ENCODE assay signal across 1 cellular context in genomic region chr20:46406200-46406985, GRCh38.
A peak's percentile ranks its signal among the peaks of the same experiment; 100 is the strongest.
TF ChIP-seq lines count a peak whose summit lies in the region.

A gene with protein sequence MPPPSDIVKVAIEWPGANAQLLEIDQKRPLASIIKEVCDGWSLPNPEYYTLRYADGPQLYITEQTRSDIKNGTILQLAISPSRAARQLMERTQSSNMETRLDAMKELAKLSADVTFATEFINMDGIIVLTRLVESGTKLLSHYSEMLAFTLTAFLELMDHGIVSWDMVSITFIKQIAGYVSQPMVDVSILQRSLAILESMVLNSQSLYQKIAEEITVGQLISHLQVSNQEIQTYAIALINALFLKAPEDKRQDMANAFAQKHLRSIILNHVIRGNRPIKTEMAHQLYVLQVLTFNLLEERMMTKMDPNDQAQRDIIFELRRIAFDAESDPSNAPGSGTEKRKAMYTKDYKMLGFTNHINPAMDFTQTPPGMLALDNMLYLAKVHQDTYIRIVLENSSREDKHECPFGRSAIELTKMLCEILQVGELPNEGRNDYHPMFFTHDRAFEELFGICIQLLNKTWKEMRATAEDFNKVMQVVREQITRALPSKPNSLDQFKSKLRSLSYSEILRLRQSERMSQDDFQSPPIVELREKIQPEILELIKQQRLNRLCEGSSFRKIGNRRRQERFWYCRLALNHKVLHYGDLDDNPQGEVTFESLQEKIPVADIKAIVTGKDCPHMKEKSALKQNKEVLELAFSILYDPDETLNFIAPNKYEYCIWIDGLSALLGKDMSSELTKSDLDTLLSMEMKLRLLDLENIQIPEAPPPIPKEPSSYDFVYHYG (minus strand): TSS chr20:46406615. CDS start chr20:46394482, 12,133 bp downstream.

TF ChIP-seq in HepG2, 621 proteins besides CTCF, POLR2A, EP300 and RAD21 (continued from another document and continues in another):
- TF ChIP-seq TFDP1 (CRISPR knock-in tag; IDR thresholded peaks at IDR 0.05; ENCODE audit: borderline replicate concordance) (peak; percentile 25; the same call in 1 of the 2 replicates), ZNF83 (CRISPR knock-in tag; IDR thresholded peaks at IDR 0.05; ENCODE audit: borderline replicate concordance) (no peak), PRPF4 (IDR thresholded peaks at IDR 0.05; ENCODE audit: low read depth, low read length, poor library complexity, severe bottlenecking) (no peak), ZNF616 (CRISPR knock-in tag; IDR thresholded peaks at IDR 0.05; ENCODE audit: low read depth) (0 out of 2 replicates have a peak, but pooled peaks have one; percentile 71), PREB (CRISPR knock-in tag; IDR thresholded peaks at IDR 0.05) (0 out of 2 replicates have a peak, but pooled peaks have one; percentile 72), SAFB2 (CRISPR knock-in tag; IDR thresholded peaks at IDR 0.05; ENCODE audit: borderline replicate concordance, low read depth) (peak; percentile 85), ZSCAN12 (CRISPR knock-in tag; IDR thresholded peaks at IDR 0.05) (peak; percentile 92), CEBPG (CRISPR knock-in tag; IDR thresholded peaks at IDR 0.05) (no peak), RAD51 (IDR thresholded peaks at IDR 0.05; ENCODE audit: borderline replicate concordance) (no peak), ZNF34 (CRISPR knock-in tag; IDR thresholded peaks at IDR 0.05; ENCODE audit: borderline replicate concordance) (peak; percentile 86; the same call in 1 of the 2 replicates), SIN3B (IDR thresholded peaks at IDR 0.05; ENCODE audit: low read length) (no peak)
- TF ChIP-seq, protein P1, sequence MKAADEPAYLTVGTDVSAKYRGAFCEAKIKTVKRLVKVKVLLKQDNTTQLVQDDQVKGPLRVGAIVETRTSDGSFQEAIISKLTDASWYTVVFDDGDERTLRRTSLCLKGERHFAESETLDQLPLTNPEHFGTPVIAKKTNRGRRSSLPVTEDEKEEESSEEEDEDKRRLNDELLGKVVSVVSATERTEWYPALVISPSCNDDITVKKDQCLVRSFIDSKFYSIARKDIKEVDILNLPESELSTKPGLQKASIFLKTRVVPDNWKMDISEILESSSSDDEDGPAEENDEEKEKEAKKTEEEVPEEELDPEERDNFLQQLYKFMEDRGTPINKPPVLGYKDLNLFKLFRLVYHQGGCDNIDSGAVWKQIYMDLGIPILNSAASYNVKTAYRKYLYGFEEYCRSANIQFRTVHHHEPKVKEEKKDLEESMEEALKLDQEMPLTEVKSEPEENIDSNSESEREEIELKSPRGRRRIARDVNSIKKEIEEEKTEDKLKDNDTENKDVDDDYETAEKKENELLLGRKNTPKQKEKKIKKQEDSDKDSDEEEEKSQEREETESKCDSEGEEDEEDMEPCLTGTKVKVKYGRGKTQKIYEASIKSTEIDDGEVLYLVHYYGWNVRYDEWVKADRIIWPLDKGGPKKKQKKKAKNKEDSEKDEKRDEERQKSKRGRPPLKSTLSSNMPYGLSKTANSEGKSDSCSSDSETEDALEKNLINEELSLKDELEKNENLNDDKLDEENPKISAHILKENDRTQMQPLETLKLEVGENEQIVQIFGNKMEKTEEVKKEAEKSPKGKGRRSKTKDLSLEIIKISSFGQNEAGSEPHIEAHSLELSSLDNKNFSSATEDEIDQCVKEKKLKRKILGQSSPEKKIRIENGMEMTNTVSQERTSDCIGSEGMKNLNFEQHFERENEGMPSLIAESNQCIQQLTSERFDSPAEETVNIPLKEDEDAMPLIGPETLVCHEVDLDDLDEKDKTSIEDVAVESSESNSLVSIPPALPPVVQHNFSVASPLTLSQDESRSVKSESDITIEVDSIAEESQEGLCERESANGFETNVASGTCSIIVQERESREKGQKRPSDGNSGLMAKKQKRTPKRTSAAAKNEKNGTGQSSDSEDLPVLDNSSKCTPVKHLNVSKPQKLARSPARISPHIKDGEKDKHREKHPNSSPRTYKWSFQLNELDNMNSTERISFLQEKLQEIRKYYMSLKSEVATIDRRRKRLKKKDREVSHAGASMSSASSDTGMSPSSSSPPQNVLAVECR (CRISPR knock-in tag; IDR thresholded peaks at IDR 0.05; ENCODE audit: borderline replicate concordance), result peak; percentile 94
- TF ChIP-seq, protein P2, sequence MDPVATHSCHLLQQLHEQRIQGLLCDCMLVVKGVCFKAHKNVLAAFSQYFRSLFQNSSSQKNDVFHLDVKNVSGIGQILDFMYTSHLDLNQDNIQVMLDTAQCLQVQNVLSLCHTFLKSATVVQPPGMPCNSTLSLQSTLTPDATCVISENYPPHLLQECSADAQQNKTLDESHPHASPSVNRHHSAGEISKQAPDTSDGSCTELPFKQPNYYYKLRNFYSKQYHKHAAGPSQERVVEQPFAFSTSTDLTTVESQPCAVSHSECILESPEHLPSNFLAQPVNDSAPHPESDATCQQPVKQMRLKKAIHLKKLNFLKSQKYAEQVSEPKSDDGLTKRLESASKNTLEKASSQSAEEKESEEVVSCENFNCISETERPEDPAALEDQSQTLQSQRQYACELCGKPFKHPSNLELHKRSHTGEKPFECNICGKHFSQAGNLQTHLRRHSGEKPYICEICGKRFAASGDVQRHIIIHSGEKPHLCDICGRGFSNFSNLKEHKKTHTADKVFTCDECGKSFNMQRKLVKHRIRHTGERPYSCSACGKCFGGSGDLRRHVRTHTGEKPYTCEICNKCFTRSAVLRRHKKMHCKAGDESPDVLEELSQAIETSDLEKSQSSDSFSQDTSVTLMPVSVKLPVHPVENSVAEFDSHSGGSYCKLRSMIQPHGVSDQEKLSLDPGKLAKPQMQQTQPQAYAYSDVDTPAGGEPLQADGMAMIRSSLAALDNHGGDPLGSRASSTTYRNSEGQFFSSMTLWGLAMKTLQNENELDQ (CRISPR knock-in tag; IDR thresholded peaks at IDR 0.05; ENCODE audit: borderline replicate concordance), result no peak
- TF ChIP-seq, protein P3, sequence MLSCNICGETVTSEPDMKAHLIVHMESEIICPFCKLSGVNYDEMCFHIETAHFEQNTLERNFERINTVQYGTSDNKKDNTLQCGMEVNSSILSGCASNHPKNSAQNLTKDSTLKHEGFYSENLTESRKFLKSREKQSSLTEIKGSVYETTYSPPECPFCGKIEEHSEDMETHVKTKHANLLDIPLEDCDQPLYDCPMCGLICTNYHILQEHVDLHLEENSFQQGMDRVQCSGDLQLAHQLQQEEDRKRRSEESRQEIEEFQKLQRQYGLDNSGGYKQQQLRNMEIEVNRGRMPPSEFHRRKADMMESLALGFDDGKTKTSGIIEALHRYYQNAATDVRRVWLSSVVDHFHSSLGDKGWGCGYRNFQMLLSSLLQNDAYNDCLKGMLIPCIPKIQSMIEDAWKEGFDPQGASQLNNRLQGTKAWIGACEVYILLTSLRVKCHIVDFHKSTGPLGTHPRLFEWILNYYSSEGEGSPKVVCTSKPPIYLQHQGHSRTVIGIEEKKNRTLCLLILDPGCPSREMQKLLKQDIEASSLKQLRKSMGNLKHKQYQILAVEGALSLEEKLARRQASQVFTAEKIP (CRISPR knock-in tag; IDR thresholded peaks at IDR 0.05; ENCODE audit: borderline replicate concordance), result no peak
- TF ChIP-seq, protein P4, sequence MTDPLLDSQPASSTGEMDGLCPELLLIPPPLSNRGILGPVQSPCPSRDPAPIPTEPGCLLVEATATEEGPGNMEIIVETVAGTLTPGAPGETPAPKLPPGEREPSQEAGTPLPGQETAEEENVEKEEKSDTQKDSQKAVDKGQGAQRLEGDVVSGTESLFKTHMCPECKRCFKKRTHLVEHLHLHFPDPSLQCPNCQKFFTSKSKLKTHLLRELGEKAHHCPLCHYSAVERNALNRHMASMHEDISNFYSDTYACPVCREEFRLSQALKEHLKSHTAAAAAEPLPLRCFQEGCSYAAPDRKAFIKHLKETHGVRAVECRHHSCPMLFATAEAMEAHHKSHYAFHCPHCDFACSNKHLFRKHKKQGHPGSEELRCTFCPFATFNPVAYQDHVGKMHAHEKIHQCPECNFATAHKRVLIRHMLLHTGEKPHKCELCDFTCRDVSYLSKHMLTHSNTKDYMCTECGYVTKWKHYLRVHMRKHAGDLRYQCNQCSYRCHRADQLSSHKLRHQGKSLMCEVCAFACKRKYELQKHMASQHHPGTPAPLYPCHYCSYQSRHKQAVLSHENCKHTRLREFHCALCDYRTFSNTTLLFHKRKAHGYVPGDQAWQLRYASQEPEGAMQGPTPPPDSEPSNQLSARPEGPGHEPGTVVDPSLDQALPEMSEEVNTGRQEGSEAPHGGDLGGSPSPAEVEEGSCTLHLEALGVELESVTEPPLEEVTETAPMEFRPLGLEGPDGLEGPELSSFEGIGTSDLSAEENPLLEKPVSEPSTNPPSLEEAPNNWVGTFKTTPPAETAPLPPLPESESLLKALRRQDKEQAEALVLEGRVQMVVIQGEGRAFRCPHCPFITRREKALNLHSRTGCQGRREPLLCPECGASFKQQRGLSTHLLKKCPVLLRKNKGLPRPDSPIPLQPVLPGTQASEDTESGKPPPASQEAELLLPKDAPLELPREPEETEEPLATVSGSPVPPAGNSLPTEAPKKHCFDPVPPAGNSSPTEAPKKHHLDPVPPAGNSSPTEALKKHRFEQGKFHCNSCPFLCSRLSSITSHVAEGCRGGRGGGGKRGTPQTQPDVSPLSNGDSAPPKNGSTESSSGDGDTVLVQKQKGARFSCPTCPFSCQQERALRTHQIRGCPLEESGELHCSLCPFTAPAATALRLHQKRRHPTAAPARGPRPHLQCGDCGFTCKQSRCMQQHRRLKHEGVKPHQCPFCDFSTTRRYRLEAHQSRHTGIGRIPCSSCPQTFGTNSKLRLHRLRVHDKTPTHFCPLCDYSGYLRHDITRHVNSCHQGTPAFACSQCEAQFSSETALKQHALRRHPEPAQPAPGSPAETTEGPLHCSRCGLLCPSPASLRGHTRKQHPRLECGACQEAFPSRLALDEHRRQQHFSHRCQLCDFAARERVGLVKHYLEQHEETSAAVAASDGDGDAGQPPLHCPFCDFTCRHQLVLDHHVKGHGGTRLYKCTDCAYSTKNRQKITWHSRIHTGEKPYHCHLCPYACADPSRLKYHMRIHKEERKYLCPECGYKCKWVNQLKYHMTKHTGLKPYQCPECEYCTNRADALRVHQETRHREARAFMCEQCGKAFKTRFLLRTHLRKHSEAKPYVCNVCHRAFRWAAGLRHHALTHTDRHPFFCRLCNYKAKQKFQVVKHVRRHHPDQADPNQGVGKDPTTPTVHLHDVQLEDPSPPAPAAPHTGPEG (CRISPR knock-in tag; IDR thresholded peaks at IDR 0.05), result peak; percentile 29; the same call in 1 of the 2 replicates
- TF ChIP-seq, protein P5, sequence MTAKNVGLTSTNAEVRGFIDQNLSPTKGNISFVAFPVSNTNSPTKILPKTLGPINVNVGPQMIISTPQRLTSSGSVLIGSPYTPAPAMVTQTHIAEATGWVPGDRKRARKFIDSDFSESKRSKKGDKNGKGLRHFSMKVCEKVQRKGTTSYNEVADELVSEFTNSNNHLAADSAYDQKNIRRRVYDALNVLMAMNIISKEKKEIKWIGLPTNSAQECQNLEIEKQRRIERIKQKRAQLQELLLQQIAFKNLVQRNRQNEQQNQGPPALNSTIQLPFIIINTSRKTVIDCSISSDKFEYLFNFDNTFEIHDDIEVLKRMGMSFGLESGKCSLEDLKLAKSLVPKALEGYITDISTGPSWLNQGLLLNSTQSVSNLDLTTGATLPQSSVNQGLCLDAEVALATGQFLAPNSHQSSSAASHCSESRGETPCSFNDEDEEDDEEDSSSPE (CRISPR knock-in tag; IDR thresholded peaks at IDR 0.05), result peak; percentile 20; the same call in 1 of the 2 replicates
- TF ChIP-seq, protein P6, sequence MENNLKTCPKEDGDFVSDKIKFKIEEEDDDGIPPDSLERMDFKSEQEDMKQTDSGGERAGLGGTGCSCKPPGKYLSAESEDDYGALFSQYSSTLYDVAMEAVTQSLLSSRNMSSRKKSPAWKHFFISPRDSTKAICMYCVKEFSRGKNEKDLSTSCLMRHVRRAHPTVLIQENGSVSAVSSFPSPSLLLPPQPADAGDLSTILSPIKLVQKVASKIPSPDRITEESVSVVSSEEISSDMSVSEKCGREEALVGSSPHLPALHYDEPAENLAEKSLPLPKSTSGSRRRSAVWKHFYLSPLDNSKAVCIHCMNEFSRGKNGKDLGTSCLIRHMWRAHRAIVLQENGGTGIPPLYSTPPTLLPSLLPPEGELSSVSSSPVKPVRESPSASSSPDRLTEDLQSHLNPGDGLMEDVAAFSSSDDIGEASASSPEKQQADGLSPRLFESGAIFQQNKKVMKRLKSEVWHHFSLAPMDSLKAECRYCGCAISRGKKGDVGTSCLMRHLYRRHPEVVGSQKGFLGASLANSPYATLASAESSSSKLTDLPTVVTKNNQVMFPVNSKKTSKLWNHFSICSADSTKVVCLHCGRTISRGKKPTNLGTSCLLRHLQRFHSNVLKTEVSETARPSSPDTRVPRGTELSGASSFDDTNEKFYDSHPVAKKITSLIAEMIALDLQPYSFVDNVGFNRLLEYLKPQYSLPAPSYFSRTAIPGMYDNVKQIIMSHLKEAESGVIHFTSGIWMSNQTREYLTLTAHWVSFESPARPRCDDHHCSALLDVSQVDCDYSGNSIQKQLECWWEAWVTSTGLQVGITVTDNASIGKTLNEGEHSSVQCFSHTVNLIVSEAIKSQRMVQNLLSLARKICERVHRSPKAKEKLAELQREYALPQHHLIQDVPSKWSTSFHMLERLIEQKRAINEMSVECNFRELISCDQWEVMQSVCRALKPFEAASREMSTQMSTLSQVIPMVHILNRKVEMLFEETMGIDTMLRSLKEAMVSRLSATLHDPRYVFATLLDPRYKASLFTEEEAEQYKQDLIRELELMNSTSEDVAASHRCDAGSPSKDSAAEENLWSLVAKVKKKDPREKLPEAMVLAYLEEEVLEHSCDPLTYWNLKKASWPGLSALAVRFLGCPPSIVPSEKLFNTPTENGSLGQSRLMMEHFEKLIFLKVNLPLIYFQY (CRISPR knock-in tag; IDR thresholded peaks at IDR 0.05; ENCODE audit: borderline replicate concordance), result peak; percentile 87; the same call in 1 of the 2 replicates
